Comparison of ENCODE assay signal across 9 cellular contexts in the genomic region with DNA sequence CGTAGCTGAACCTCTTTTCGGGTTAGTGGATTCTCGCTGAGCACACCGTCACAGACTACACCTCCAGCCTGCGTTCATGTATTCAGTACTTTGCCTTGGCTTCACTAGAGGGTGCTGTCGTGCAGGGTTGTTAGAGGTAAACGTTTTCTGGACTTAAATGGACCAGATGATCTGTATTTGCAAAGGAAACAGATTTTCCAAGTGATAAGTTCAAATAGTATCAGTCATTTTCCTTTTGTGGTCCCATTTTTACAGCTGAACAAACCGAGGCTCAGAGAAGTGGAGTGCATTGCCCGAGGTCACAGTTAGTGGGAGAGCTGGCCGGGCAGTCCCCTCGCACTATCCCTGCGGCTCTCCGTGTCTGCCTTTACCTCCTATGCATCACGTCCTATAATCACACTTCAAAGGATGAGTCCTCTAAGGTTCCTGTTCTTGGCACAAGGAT.
DNase-seq lines count a peak whose midpoint lies in the region; ATAC-seq and TF ChIP-seq lines count a peak whose summit lies in the region.
"Had no signal": no experiment of that assay in that cellular context is flagged by ENCODE, and none has a peak within 500 bp of the region (broad histone marks: within the 10 kb centered on the region; RNA-seq: fewer than 3 reads in every experiment).

No MANE protein-coding gene starts in this region.

- peaks cover 10% of the 10 kb centered on the region for H4K20me1 ChIP-seq in neural cell (ENCODE audit: insufficient read depth)

- peak; percentile 77 for DNase-seq in EH (ENCODE audit: low read depth)
- DNase-seq in HFFc6, result peak; percentile 63
- DNase-seq in NCI-H748 (lab: John Stamatoyannopoulos, UW; ENCODE audit: unreplicated experiment), result peak; percentile 37
- peak; percentile 67 for DNase-seq in activated CD8-positive, alpha-beta memory T cell treated with anti-CD3 and anti-CD28 coated beads, Interleukin-2, amount 50 U/mL, for 4 hours
- no peak for DNase-seq in thoracic aorta (ENCODE audit: low spot score)
- no peak for DNase-seq in DMS153 treated with DMSO at 0.1 percent for 48 hours (lab: John Stamatoyannopoulos, UW; ENCODE audit: unreplicated experiment)

- H3K4me1 Mint-ChIP-seq in HFFc6 (ENCODE audit: low read depth), result peaks cover 96% of the 10 kb centered on the region

- peak overlapping the region; percentile 79 for H3K27ac Mint-ChIP-seq in HFFc6

- H3K27ac ChIP-seq in neural cell (ENCODE audit: low read length), result no peak overlapping the region
- H3K27ac ChIP-seq in thoracic aorta, result no peak overlapping the region
- H3K27ac ChIP-seq: SJCRH30 had no signal

- H3K36me3 Mint-ChIP-seq in HFFc6 (ENCODE audit: low read depth), result peaks cover 13% of the 10 kb centered on the region

- no peak overlapping the region for H2AFZ ChIP-seq in neural cell (ENCODE audit: low read depth, low read length)

- H3K9me3 Mint-ChIP-seq in HFFc6, result no peaks in the 10 kb centered on the region

- no peaks in the 10 kb centered on the region; the same call in 1 of the 2 replicates for H3K27me3 Mint-ChIP-seq in HFFc6 (ENCODE audit: insufficient read depth)

- no peaks in the 10 kb centered on the region for H3K9me3 ChIP-seq in neural cell (ENCODE audit: low read length)
- H3K9me3 ChIP-seq in thoracic aorta, result no peaks in the 10 kb centered on the region
- H3K9me3 ChIP-seq: SJCRH30 had no signal

- no peak for TF ChIP-seq RAD21 in neural cell (conservative IDR thresholded peaks at IDR 0.05)

- H3K27me3 ChIP-seq in neural cell (ENCODE audit: insufficient read depth, low read depth, low read length), result no peaks in the 10 kb centered on the region
- H3K27me3 ChIP-seq in thoracic aorta (replicated peaks; ENCODE audit: insufficient read depth), result no peaks in the 10 kb centered on the region
- H3K27me3 ChIP-seq: SJCRH30 had no signal

- H3K9me2 ChIP-seq in neural cell (ENCODE audit: insufficient read depth, low read length), result no peaks in the 10 kb centered on the region

- H3K4me3 ChIP-seq in neural cell (ENCODE audit: low read length) (no peak overlapping the region), thoracic aorta (no peak overlapping the region)
- H3K4me3 ChIP-seq: SJCRH30 had no signal

- H3K4me2 ChIP-seq in neural cell (ENCODE audit: low read length), result no peak overlapping the region

- no peak for TF ChIP-seq EP300 in neural cell (conservative IDR thresholded peaks at IDR 0.05; ENCODE audit: poor library complexity, severe bottlenecking)

- H3F3A ChIP-seq in neural cell (ENCODE audit: insufficient read depth, low read length, poor library complexity, severe bottlenecking), result peaks cover 3% of the 10 kb centered on the region

- H3K36me3 ChIP-seq in neural cell (ENCODE audit: insufficient read depth, low read length) (no peaks in the 10 kb centered on the region), thoracic aorta (no peaks in the 10 kb centered on the region)

- H3K4me3 Mint-ChIP-seq in HFFc6, result peak overlapping the region; percentile 65

- ATAC-seq in esophagus mucosa, result peak; percentile 70
- ATAC-seq in thoracic aorta (ENCODE audit: insufficient number of reproducible peaks, low FRiP score, low read depth), result no peak

- peaks cover 62% of the 10 kb centered on the region for H3K79me2 ChIP-seq in neural cell (replicated peaks; ENCODE audit: insufficient read depth, low read length)

- H3K9ac ChIP-seq in neural cell (ENCODE audit: low read length), result no peak overlapping the region

- TF ChIP-seq CTCF in HFFc6 (IDR thresholded peaks at IDR 0.05) (peak; percentile 79), neural cell (IDR thresholded peaks at IDR 0.05; ENCODE audit: poor library complexity, severe bottlenecking) (peak; percentile 25), thoracic aorta (IDR thresholded peaks at IDR 0.05) (peak; percentile 45)

- H3K4me1 ChIP-seq in thoracic aorta (ENCODE audit: control insufficient read depth in 1 of 2, low read depth in 2 of 2), result peaks cover 24 to 36% of the 10 kb centered on the region in 2 donors

TF ChIP-seq in neural cell, 6 proteins besides CTCF, POLR2A, EP300 and RAD21:
- TF ChIP-seq POLR2AphosphoS5 (IDR thresholded peaks at IDR 0.05), result no peak
- TF ChIP-seq REST (IDR thresholded peaks at IDR 0.05; ENCODE audit: borderline replicate concordance), result no peak
- no peak for TF ChIP-seq TAF1 (IDR thresholded peaks at IDR 0.05; ENCODE audit: low read depth)
- TF ChIP-seq EZH2 (IDR thresholded peaks at IDR 0.05; ENCODE audit: borderline replicate concordance, insufficient read depth, low read length, poor library complexity, severe bottlenecking), result no peak
- no peak for TF ChIP-seq SMC3 (conservative IDR thresholded peaks at IDR 0.05; ENCODE audit: poor library complexity)
- TF ChIP-seq MXI1 (conservative IDR thresholded peaks at IDR 0.05; ENCODE audit: poor library complexity, severe bottlenecking), result no peak
TF ChIP-seq in neural cell: peak in this region for 0.

Comparison
In these comparisons a context has a peak if more than half of its experiments do, and no peak if none do; other contexts are left out.
1. DNase-seq: peak in EH (single experiment), HFFc6 (single experiment), NCI-H748 (single experiment) and activated CD8-positive, alpha-beta memory T cell treated with anti-CD3 and anti-CD28 coated beads, Interleukin-2, amount 50 U/mL, for 4 hours (single experiment); none in thoracic aorta (single experiment) and DMS153 treated with DMSO at 0.1 percent for 48 hours (single experiment).
2. CTCF ChIP-seq: peak in every context shown above with its lines; median percentile 79 in HFFc6; 45 in thoracic aorta; 25 in neural cell.